32 cellular contexts compared by ENCODE assay signal in the genomic region with DNA sequence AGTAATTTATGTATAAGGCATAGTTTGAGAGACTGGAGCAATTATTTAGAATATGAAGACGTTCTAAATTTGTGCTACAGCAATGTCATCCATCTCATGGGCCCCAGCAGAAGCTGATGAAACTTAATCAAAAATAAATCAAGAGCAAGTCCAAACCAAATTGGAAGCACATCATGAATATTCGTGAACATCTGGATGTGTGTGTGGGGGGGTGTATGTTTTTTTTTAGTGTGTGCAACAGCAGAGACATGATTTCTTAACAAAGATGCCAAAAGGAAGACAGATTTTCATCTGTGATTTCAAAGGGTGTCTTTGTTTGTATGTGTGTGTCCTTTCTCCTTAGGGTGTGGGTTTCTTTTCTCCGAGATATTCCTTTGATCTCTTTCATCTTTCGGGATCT. TPM values are rescaled to one million over a fixed set of nuclear protein-coding genes. Genes with fewer than 3 reads are reported as not detected.
"Had no signal": no experiment of that assay in that cellular context is flagged by ENCODE, and none has a peak within 500 bp of the region (broad histone marks: within the 10 kb centered on the region; RNA-seq: fewer than 3 reads in every experiment).

No MANE protein-coding gene starts in this region.

- H3K4me3 ChIP-seq: adrenal gland, ascending aorta, cardiac muscle cell, coronary artery, spleen, thoracic aorta, uterus had no signal

- H3K27ac ChIP-seq: adrenal gland, ascending aorta, cardiac muscle cell, coronary artery, spleen, thoracic aorta had no signal

- H3K27ac Mint-ChIP-seq: activated CD4-positive, alpha-beta T cell treated with anti-CD3 and anti-CD28 coated beads for 36 hours; activated naive CD4-positive, alpha-beta T cell treated with anti-CD3 and anti-CD28 coated beads for 36 hours; activated naive CD8-positive, alpha-beta T cell treated with anti-CD3 and anti-CD28 coated beads for 36 hours; activated T-helper 1 cell treated with anti-CD3 and anti-CD28 coated beads, Interleukin-12 subunit alpha, Interleukin-12 subunit beta, Interleukin-2, Interleukin-4 antibody, amounts not matched to agents 30 ng/mL and 10 ng/mL and 1 ng/mL, durations not matched to agents 14 hours and 24 hours and 36 hours; effector memory CD8-positive, alpha-beta T cell; naive thymus-derived CD8-positive, alpha-beta T cell; T-cell had no signal

- ATAC-seq: activated CD4-positive, alpha-beta T cell treated with anti-CD3 and anti-CD28 coated beads for 36 hours; effector memory CD8-positive, alpha-beta T cell; left cardiac atrium; naive thymus-derived CD8-positive, alpha-beta T cell; right cardiac atrium; stimulated activated naive CD8-positive, alpha-beta T cell treated with anti-CD3 and anti-CD28 coated beads, Interleukin-15, Interleukin-2, amounts not matched to agents 100 U/mL and 50 U/mL, for 24 hours; T-cell had no signal

- FAIRE-seq: endothelial cell of umbilical vein, frontal cortex, keratinocyte had no signal

- H3K4me1 ChIP-seq: uterus had no signal

- H3K9me3 Mint-ChIP-seq: activated naive CD4-positive, alpha-beta T cell treated with anti-CD3 and anti-CD28 coated beads for 36 hours; activated naive CD8-positive, alpha-beta T cell treated with anti-CD3 and anti-CD28 coated beads for 36 hours; activated T-helper 1 cell treated with anti-CD3 and anti-CD28 coated beads, Interleukin-12 subunit alpha, Interleukin-12 subunit beta, Interleukin-2, Interleukin-4 antibody, amounts not matched to agents 30 ng/mL and 10 ng/mL and 1 ng/mL, durations not matched to agents 14 hours and 24 hours and 36 hours; effector memory CD8-positive, alpha-beta T cell; T-cell had no signal

- H3K4me3 Mint-ChIP-seq: activated CD4-positive, alpha-beta T cell treated with anti-CD3 and anti-CD28 coated beads for 36 hours; activated naive CD4-positive, alpha-beta T cell treated with anti-CD3 and anti-CD28 coated beads for 36 hours; activated naive CD8-positive, alpha-beta T cell treated with anti-CD3 and anti-CD28 coated beads for 36 hours; activated T-helper 1 cell treated with anti-CD3 and anti-CD28 coated beads, Interleukin-12 subunit alpha, Interleukin-12 subunit beta, Interleukin-2, Interleukin-4 antibody, amounts not matched to agents 30 ng/mL and 10 ng/mL and 1 ng/mL, durations not matched to agents 14 hours and 24 hours and 36 hours; brain; effector memory CD8-positive, alpha-beta T cell; naive thymus-derived CD8-positive, alpha-beta T cell; T-cell had no signal

- H3K9me3 ChIP-seq: adrenal gland, ascending aorta, spleen, thoracic aorta, uterus had no signal

- H3K27me3 ChIP-seq: adrenal gland, ascending aorta, cardiac muscle cell, spleen, uterus had no signal

- H3K4me1 Mint-ChIP-seq: activated CD4-positive, alpha-beta T cell treated with anti-CD3 and anti-CD28 coated beads for 36 hours; activated naive CD8-positive, alpha-beta T cell treated with anti-CD3 and anti-CD28 coated beads for 36 hours; naive thymus-derived CD8-positive, alpha-beta T cell; T-cell had no signal

- DNase-seq: activated CD4-positive, alpha-beta T cell treated with anti-CD3 and anti-CD28 coated beads for 36 hours; activated CD4-positive, alpha-beta T cell treated with anti-CD3 and anti-CD28 coated beads, Interleukin-2, amount 50 U/mL, for 48 hours; activated CD4-positive, CD25-positive, alpha-beta regulatory T cell; activated CD8-positive, alpha-beta memory T cell treated with anti-CD3 and anti-CD28 coated beads for 24 hours; activated CD8-positive, alpha-beta memory T cell treated with anti-CD3 and anti-CD28 coated beads, Interleukin-2, amount 50 U/mL, for 4 hours; activated effector memory CD4-positive, alpha-beta T cell treated with anti-CD3 and anti-CD28 coated beads, Interleukin-2, amount 50 U/mL, for 16 hours; activated naive CD4-positive, alpha-beta T cell treated with anti-CD3 and anti-CD28 coated beads for 36 hours; activated naive CD8-positive, alpha-beta T cell treated with anti-CD3 and anti-CD28 coated beads for 36 hours; activated T-cell treated with anti-CD3 and anti-CD28 coated beads, Interleukin-2, amount 50 U/mL, for 1 hour; adrenal gland; cerebellar nuclear complex; effector memory CD8-positive, alpha-beta T cell; hippocampal formation; left cardiac atrium; mesenchymal stem cell; naive thymus-derived CD8-positive, alpha-beta T cell; right cardiac atrium; spleen; stimulated activated CD4-positive, alpha-beta T cell treated with anti-CD3 and anti-CD28 coated beads, Interleukin-2, amount 100 ng/mL, for 48 hours; stimulated activated naive CD8-positive, alpha-beta T cell treated with anti-CD3 and anti-CD28 coated beads, Interleukin-15, Interleukin-2, amounts not matched to agents 100 U/mL and 50 U/mL, for 24 hours; T-cell; trophoblast cell; uterus had no signal

- H3K36me3 ChIP-seq: adrenal gland, ascending aorta, cardiac muscle cell, spleen, thoracic aorta, uterus had no signal

- H3K36me3 Mint-ChIP-seq: activated naive CD8-positive, alpha-beta T cell treated with anti-CD3 and anti-CD28 coated beads for 36 hours; brain; naive thymus-derived CD8-positive, alpha-beta T cell; T-cell had no signal

RNA-seq across cellular contexts. Expression of a gene that starts 58.9 kb away (rescaled TPM):
- total RNA-seq: activated naive CD4-positive, alpha-beta T cell treated with anti-CD3 and anti-CD28 coated beads for 36 hours; naive thymus-derived CD8-positive, alpha-beta T cell had no signal
- polyA plus RNA-seq: naive thymus-derived CD8-positive, alpha-beta T cell had no signal
